In genomic region chr15:62841891-62842559, GRCh38 we compare ENCODE assay signal across 25 cellular contexts.
DNase-seq lines count a peak whose midpoint lies in the region; ATAC-seq and TF ChIP-seq lines count a peak whose summit lies in the region.
"Had no signal": no experiment of that assay in that cellular context is flagged by ENCODE, and none has a peak within 500 bp of the region (broad histone marks: within the 10 kb centered on the region; RNA-seq: fewer than 3 reads in every experiment).

No MANE protein-coding gene starts in this region.

- peaks cover 42% of the 10 kb centered on the region for H3K36me3 ChIP-seq in left ventricle myocardium inferior
- H3K36me3 ChIP-seq in muscle layer of colon (ENCODE audit: insufficient read depth, low read length) = peaks cover 58% of the 10 kb centered on the region
- 0 out of 2 replicates have a peak, but pooled peaks cover 4% of the 10 kb centered on the region for H3K36me3 ChIP-seq in HAP-1 (replicated peaks)
- H3K36me3 ChIP-seq in naive thymus-derived CD4-positive, alpha-beta T cell (ENCODE audit: control insufficient read depth in 2 of 3, insufficient read depth in 3 of 3, low read length in 3 of 3) = no peaks in the 10 kb centered on the region
- H3K36me3 ChIP-seq: brain microvascular endothelial cell had no signal

- H3K9me3 ChIP-seq in left ventricle myocardium inferior (replicated peaks) (no peaks in the 10 kb centered on the region), muscle layer of colon (ENCODE audit: low read length) (no peaks in the 10 kb centered on the region), HAP-1 (no peaks in the 10 kb centered on the region; the same call in 1 of the 2 replicates)
- no peaks in the 10 kb centered on the region for H3K9me3 ChIP-seq in naive thymus-derived CD4-positive, alpha-beta T cell (ENCODE audit: control insufficient read depth in 2 of 3, low read length in 3 of 3)
- H3K9me3 ChIP-seq: adrenal gland, spleen had no signal

- no peaks in the 10 kb centered on the region for H3K4me1 Mint-ChIP-seq in naive thymus-derived CD4-positive, alpha-beta T cell
- H3K4me1 Mint-ChIP-seq in natural killer cell = no peaks in the 10 kb centered on the region
- H3K4me1 Mint-ChIP-seq: activated CD4-positive, alpha-beta T cell treated with anti-CD3 and anti-CD28 coated beads for 36 hours; naive thymus-derived CD8-positive, alpha-beta T cell had no signal

- ATAC-seq in Right ventricle myocardium inferior (peak; percentile 78), natural killer cell (no peak)
- ATAC-seq in naive thymus-derived CD4-positive, alpha-beta T cell = no peak
- ATAC-seq: activated CD4-positive, alpha-beta T cell treated with anti-CD3 and anti-CD28 coated beads for 36 hours; GM23338; naive thymus-derived CD8-positive, alpha-beta T cell had no signal

- H3K27ac ChIP-seq in left ventricle myocardium inferior (replicated peaks) (peak overlapping the region; percentile 83), muscle layer of colon (ENCODE audit: low read depth, low read length) (peak overlapping the region; percentile 31)
- H3K27ac ChIP-seq in naive thymus-derived CD4-positive, alpha-beta T cell (ENCODE audit: low read depth, low read length) = no peak overlapping the region
- H3K27ac ChIP-seq: adrenal gland, brain microvascular endothelial cell, HL-60, spleen had no signal

- DNase-seq in Right ventricle myocardium inferior (ENCODE audit: missing footprints) (no peak), cardiac septum (ENCODE audit: low spot score) (no peak), left ventricle myocardium inferior (peak; percentile 57), HAP-1 (ENCODE audit: low spot score in 2 of 2) (no peak), head of caudate nucleus (no peak), natural killer cell (no peak)
- DNase-seq in naive thymus-derived CD4-positive, alpha-beta T cell = no peak
- DNase-seq: 8988T; activated CD4-positive, alpha-beta T cell treated with anti-CD3 and anti-CD28 coated beads for 36 hours; activated T-cell treated with anti-CD3 and anti-CD28 coated beads, Interleukin-2, amount 50 U/mL, for 24 hours; adrenal gland; AML-193; brain microvascular endothelial cell; CD4-positive, alpha-beta T cell; Kasumi-1; naive thymus-derived CD8-positive, alpha-beta T cell; NCI-H146; NCI-H446; NCI-H774; spleen; stimulated activated CD4-positive, alpha-beta T cell treated with anti-CD3 and anti-CD28 coated beads, Interleukin-2, amount 100 ng/mL, for 48 hours had no signal

- peaks cover 0 to 7% (median 3%) of the 10 kb centered on the region in 5 donors for H3K27me3 Mint-ChIP-seq in naive thymus-derived CD4-positive, alpha-beta T cell
- peaks cover 0 to 3% of the 10 kb centered on the region in 2 donors for H3K27me3 Mint-ChIP-seq in natural killer cell (ENCODE audit: low read depth in 2 of 2)
- H3K27me3 Mint-ChIP-seq: activated CD4-positive, alpha-beta T cell treated with anti-CD3 and anti-CD28 coated beads for 36 hours; CD4-positive, alpha-beta T cell had no signal

- H3K27ac Mint-ChIP-seq in naive thymus-derived CD4-positive, alpha-beta T cell = no peak overlapping the region
- no peak overlapping the region for H3K27ac Mint-ChIP-seq in natural killer cell
- H3K27ac Mint-ChIP-seq: activated CD4-positive, alpha-beta T cell treated with anti-CD3 and anti-CD28 coated beads for 36 hours; activated T-cell treated with anti-CD3 and anti-CD28 coated beads, Interleukin-2, amount 50 U/mL, for 24 hours; CD4-positive, alpha-beta T cell; GM23338 had no signal

- in situ Hi-C loops in HAP-1 (cut with MboI; ENCODE audit: low sequenced_read_pairs) = loop anchor here (10.0 kb wide), 1 partner anchor 253 kb away; no protein-coding TSS in a partner anchor

- no peak overlapping the region for H3K9ac ChIP-seq in muscle layer of colon (ENCODE audit: low read length)

- intact Hi-C loops in Right ventricle myocardium inferior (cut with DNase I) = loop anchor here (2.0 kb wide), 1 partner anchor 59 kb away; no protein-coding TSS in a partner anchor
- intact Hi-C loops in cardiac septum (cut with DNase I) = loop anchor here (1.0 to 10.0 kb wide), 2 partner anchors 26 to 93 kb away; no protein-coding TSS in a partner anchor
- intact Hi-C loops in left ventricle myocardium inferior (cut with micrococcal nuclease) = loop anchor here (10.0 kb wide), 1 partner anchor 203 kb away; the partner anchor contains the start of gene TPM1
- intact Hi-C loops in head of caudate nucleus (cut with DNase I) = no loop called here
- intact Hi-C loops in naive thymus-derived CD4-positive, alpha-beta T cell (cut with micrococcal nuclease) = no loop called here
- intact Hi-C loops in natural killer cell (cut with micrococcal nuclease) = no loop called here

- POLR2A ChIA-PET in naive thymus-derived CD4-positive, alpha-beta T cell (lab: Charles Lee) = no interaction called here

- H3K27me3 ChIP-seq in left ventricle myocardium inferior (ENCODE audit: low read depth) (no peaks in the 10 kb centered on the region), muscle layer of colon (ENCODE audit: control insufficient read depth in 1 of 2, insufficient read depth in 2 of 2, low read length in 2 of 2) (no peaks in the 10 kb centered on the region), HAP-1 (ENCODE audit: low read depth) (no peaks in the 10 kb centered on the region)
- H3K27me3 ChIP-seq in naive thymus-derived CD4-positive, alpha-beta T cell (ENCODE audit: control insufficient read depth in 2 of 2, insufficient read depth in 2 of 2, low read length in 2 of 2) = no peaks in the 10 kb centered on the region
- H3K27me3 ChIP-seq: adrenal gland, brain microvascular endothelial cell had no signal

- H3K9me3 Mint-ChIP-seq in naive thymus-derived CD4-positive, alpha-beta T cell = no peaks in the 10 kb centered on the region
- no peaks in the 10 kb centered on the region for H3K9me3 Mint-ChIP-seq in natural killer cell
- H3K9me3 Mint-ChIP-seq: activated T-cell treated with anti-CD3 and anti-CD28 coated beads, Interleukin-2, amount 50 U/mL, for 24 hours; CD4-positive, alpha-beta T cell; HFFc6; naive thymus-derived CD8-positive, alpha-beta T cell had no signal

- H3K4me3 ChIP-seq in left ventricle myocardium inferior = peak overlapping the region; percentile 42
- H3K4me3 ChIP-seq in muscle layer of colon (ENCODE audit: low read depth in 1 of 2, low read length in 2 of 2) = no peak overlapping the region
- H3K4me3 ChIP-seq in HAP-1 = no peak overlapping the region
- no peak overlapping the region for H3K4me3 ChIP-seq in naive thymus-derived CD4-positive, alpha-beta T cell (ENCODE audit: low read length)
- H3K4me3 ChIP-seq: adrenal gland, GM23338, spleen had no signal

- H3K4me3 Mint-ChIP-seq in naive thymus-derived CD4-positive, alpha-beta T cell = no peak overlapping the region
- H3K4me3 Mint-ChIP-seq in natural killer cell = no peak overlapping the region
- H3K4me3 Mint-ChIP-seq: activated CD4-positive, alpha-beta T cell treated with anti-CD3 and anti-CD28 coated beads for 36 hours; activated T-cell treated with anti-CD3 and anti-CD28 coated beads, Interleukin-2, amount 50 U/mL, for 24 hours; CD4-positive, alpha-beta T cell; GM23338; HFFc6; naive thymus-derived CD8-positive, alpha-beta T cell had no signal

- CTCF ChIA-PET in naive thymus-derived CD4-positive, alpha-beta T cell (lab: Charles Lee) = no interaction called here

- TF ChIP-seq CTCF in left ventricle myocardium inferior (IDR thresholded peaks at IDR 0.05; ENCODE audit: borderline replicate concordance) = no peak
- TF ChIP-seq CTCF in natural killer cell (IDR thresholded peaks at IDR 0.05) = no peak

- no peaks in the 10 kb centered on the region for H3K36me3 Mint-ChIP-seq in naive thymus-derived CD4-positive, alpha-beta T cell
- H3K36me3 Mint-ChIP-seq in natural killer cell = no peaks in the 10 kb centered on the region
- H3K36me3 Mint-ChIP-seq: naive thymus-derived CD8-positive, alpha-beta T cell had no signal

- H3K4me1 ChIP-seq in left ventricle myocardium inferior = peaks cover 40% of the 10 kb centered on the region
- peaks cover 22% of the 10 kb centered on the region for H3K4me1 ChIP-seq in muscle layer of colon (ENCODE audit: insufficient read depth, low read length)
- H3K4me1 ChIP-seq in HAP-1 = no peaks in the 10 kb centered on the region
- no peaks in the 10 kb centered on the region for H3K4me1 ChIP-seq in naive thymus-derived CD4-positive, alpha-beta T cell (ENCODE audit: control insufficient read depth in 2 of 2, insufficient read depth in 2 of 2, low read length in 2 of 2)
- H3K4me1 ChIP-seq: adrenal gland had no signal

Comparison
In these comparisons a context has a peak if more than half of its experiments do, and no peak if none do; other contexts are left out.
1. intact Hi-C loops: an anchor here in Right ventricle myocardium inferior (2.0 kb wide), cardiac septum (1.0 to 10.0 kb wide) and left ventricle myocardium inferior (10.0 kb wide); none called in head of caudate nucleus, naive thymus-derived CD4-positive, alpha-beta T cell and natural killer cell.